In genomic region chr15:57591237-57591821, GRCh38 we compare ENCODE assay signal across 9 cellular contexts. TPM values are rescaled to one million over a fixed set of nuclear protein-coding genes. Genes with fewer than 3 reads are reported as not detected.
DNase-seq lines count a peak whose midpoint lies in the region; ATAC-seq, FAIRE-seq and TF ChIP-seq lines count a peak whose summit lies in the region.
"Had no signal": no experiment of that assay in that cellular context is flagged by ENCODE, and none has a peak within 500 bp of the region (broad histone marks: within the 10 kb centered on the region; RNA-seq: fewer than 3 reads in every experiment).

No MANE protein-coding gene starts in this region.

- H3K4me1 ChIP-seq in mucosa of descending colon (ENCODE audit: low read depth) (peaks cover 8% of the 10 kb centered on the region), urinary bladder (ENCODE audit: insufficient read depth) (peaks cover 2% of the 10 kb centered on the region)

- H3K4me3 Mint-ChIP-seq in activated naive CD4-positive, alpha-beta T cell treated with anti-CD3 and anti-CD28 coated beads, Interleukin-2, amount 50 U/mL, for 24 hours = peak overlapping the region; percentile 83

- H3K27me3 ChIP-seq in bronchial epithelial cell (ENCODE audit: control insufficient read depth, insufficient read depth, low read length) = no peaks in the 10 kb centered on the region

- no peaks in the 10 kb centered on the region for H3K9me3 ChIP-seq in mucosa of descending colon

- no peak for DNase-seq in activated naive CD4-positive, alpha-beta T cell treated with Interleukin-2 at 50 U/mL for 16 hours
- DNase-seq in bronchial epithelial cell (ENCODE audit: low read depth) (peak; percentile 57), mucosa of descending colon (no peak), ureter (ENCODE audit: low spot score) (no peak)

- H3K36me3 Mint-ChIP-seq in activated naive CD4-positive, alpha-beta T cell treated with anti-CD3 and anti-CD28 coated beads, Interleukin-2, amount 50 U/mL, for 24 hours = peaks cover 3% of the 10 kb centered on the region

- TF ChIP-seq CTCF in bronchial epithelial cell (IDR thresholded peaks at IDR 0.05; ENCODE audit: insufficient read depth, low read length, severe bottlenecking) (no peak), mucosa of descending colon (IDR thresholded peaks at IDR 0.05) (no peak)

- peak overlapping the region; percentile 33 for H3K27ac ChIP-seq in urinary bladder (ENCODE audit: low read depth)

- 23% methylated on average over 18 of the region's 18 CpGs for WGBS in urinary bladder

- H3K27ac Mint-ChIP-seq in activated naive CD4-positive, alpha-beta T cell treated with anti-CD3 and anti-CD28 coated beads, Interleukin-2, amount 50 U/mL, for 24 hours = no peak overlapping the region

- ATAC-seq in mucosa of descending colon (peak; percentile 17), GM21717 (IDR thresholded peaks at IDR 0.05; ENCODE audit: unreplicated experiment) (no peak), HG03439 (IDR thresholded peaks at IDR 0.05; ENCODE audit: unreplicated experiment) (no peak)

- intact Hi-C loops in mucosa of descending colon (cut with DNase I, micrococcal nuclease) = no loop called here

- peaks cover 54% of the 10 kb centered on the region for H3K4me1 Mint-ChIP-seq in activated naive CD4-positive, alpha-beta T cell treated with anti-CD3 and anti-CD28 coated beads, Interleukin-2, amount 50 U/mL, for 24 hours

- H3K27me3 Mint-ChIP-seq in activated naive CD4-positive, alpha-beta T cell treated with anti-CD3 and anti-CD28 coated beads, Interleukin-2, amount 50 U/mL, for 24 hours = peaks cover 5% of the 10 kb centered on the region

- no peak for FAIRE-seq in bronchial epithelial cell (lab: Jason Lieb, UNC)
- FAIRE-seq: G401.6 had no signal

- H3K4me3 ChIP-seq in bronchial epithelial cell (ENCODE audit: low read depth, low read length) (peak overlapping the region; percentile 56), mucosa of descending colon (peak overlapping the region; percentile 27), urinary bladder (ENCODE audit: low read depth, low read length) (peak overlapping the region; percentile 82)

- no peaks in the 10 kb centered on the region for H3K9me3 Mint-ChIP-seq in activated naive CD4-positive, alpha-beta T cell treated with anti-CD3 and anti-CD28 coated beads, Interleukin-2, amount 50 U/mL, for 24 hours

- no peaks in the 10 kb centered on the region for H3K36me3 ChIP-seq in bronchial epithelial cell (ENCODE audit: control insufficient read depth, insufficient read depth, low read length)
- no peaks in the 10 kb centered on the region for H3K36me3 ChIP-seq in mucosa of descending colon (ENCODE audit: low read depth)
- H3K36me3 ChIP-seq in urinary bladder (ENCODE audit: insufficient read depth) = no peaks in the 10 kb centered on the region

RNA-seq across cellular contexts. Expression of gene MYZAP, which starts 0.4 kb away (rescaled TPM):
- total RNA-seq in bronchial epithelial cell (2.4 and 4.2 TPM in 2 replicates), mucosa of descending colon (10 to 100 TPM; 17.5 to 18.8 (median 17.9) TPM), urinary bladder (19.2 TPM), ureter (29.3 TPM)
- polyA plus RNA-seq in urinary bladder = 152 TPM

Comparison
In these comparisons a context has a peak if more than half of its experiments do, and no peak if none do; other contexts are left out.
1. H3K4me3 ChIP-seq: peak in every context shown above with its lines; median percentile 82 in urinary bladder; 56 in bronchial epithelial cell; 27 in mucosa of descending colon.